ENCODE assay signal across 14 cellular contexts in genomic region chr10:29795856-29796255, GRCh38.
DNase-seq lines count a peak whose midpoint lies in the region; ATAC-seq and TF ChIP-seq lines count a peak whose summit lies in the region.
"Had no signal": no experiment of that assay in that cellular context is flagged by ENCODE, and none has a peak within 500 bp of the region (broad histone marks: within the 10 kb centered on the region; RNA-seq: fewer than 3 reads in every experiment).

No MANE protein-coding gene starts in this region.

- H3K4me3 Mint-ChIP-seq in dendritic cell treated with granulocyte-macrophage colony-stimulating factor and Interleukin-4, amounts not matched to agents 40 ng/mL and 50 ng/mL, for 4 days: no peak overlapping the region
- H3K4me3 Mint-ChIP-seq in natural killer cell: no peak overlapping the region
- H3K4me3 Mint-ChIP-seq: activated naive CD4-positive, alpha-beta T cell treated with anti-CD3 and anti-CD28 coated beads, Interleukin-2, amount 10 ng/mL, durations not matched to agents 7 days and 5 days; CD4-positive, alpha-beta memory T cell had no signal

- H3K36me3 ChIP-seq in mucosa of rectum (ENCODE audit: control insufficient read depth in 2 of 2, insufficient read depth in 2 of 2, low read length in 2 of 2) (no peaks in the 10 kb centered on the region), upper lobe of left lung (no peaks in the 10 kb centered on the region)

- DNase-seq in HT1080 (ENCODE audit: low read depth) (peak; percentile 17), upper lobe of left lung (no peak), DMS79 treated with DMSO at 0.1 percent for 48 hours (lab: John Stamatoyannopoulos, UW) (no peak), natural killer cell (no peak)
- no peak for DNase-seq in activated CD4-positive, alpha-beta T cell treated with anti-CD3 and anti-CD28 coated beads, Interleukin-2, amount 50 U/mL, for 4 hours
- DNase-seq: activated naive CD4-positive, alpha-beta T cell treated with anti-CD3 and anti-CD28 coated beads, Interleukin-2, amount 10 ng/mL, durations not matched to agents 7 days and 5 days; CD4-positive, alpha-beta memory T cell; central memory CD4-positive, alpha-beta T cell; NCI-H1105 treated with DMSO at 0.1 percent for 48 hours; NCI-H345; stimulated activated naive CD4-positive, alpha-beta T cell treated with Interleukin-2 at 50 U/mL for 16 hours had no signal

- peaks cover 12% of the 10 kb centered on the region for H3K27me3 Mint-ChIP-seq in dendritic cell treated with granulocyte-macrophage colony-stimulating factor and Interleukin-4, amounts not matched to agents 40 ng/mL and 50 ng/mL, for 4 days
- peaks cover 0 to 17% of the 10 kb centered on the region in 2 donors for H3K27me3 Mint-ChIP-seq in natural killer cell (ENCODE audit: low read depth in 2 of 2)
- H3K27me3 Mint-ChIP-seq: activated naive CD4-positive, alpha-beta T cell treated with anti-CD3 and anti-CD28 coated beads, Interleukin-2, amount 10 ng/mL, durations not matched to agents 7 days and 5 days had no signal

- no peaks in the 10 kb centered on the region for H3K9me3 ChIP-seq in mucosa of rectum (ENCODE audit: control insufficient read depth in 2 of 2, low read length in 2 of 2)
- no peaks in the 10 kb centered on the region for H3K9me3 ChIP-seq in upper lobe of left lung

- no peaks in the 10 kb centered on the region for H3K4me1 Mint-ChIP-seq in dendritic cell treated with granulocyte-macrophage colony-stimulating factor and Interleukin-4, amounts not matched to agents 40 ng/mL and 50 ng/mL, for 4 days (ENCODE audit: low read depth)
- H3K4me1 Mint-ChIP-seq in natural killer cell: peaks cover 0 to 5% of the 10 kb centered on the region in 2 donors
- H3K4me1 Mint-ChIP-seq: activated naive CD4-positive, alpha-beta T cell treated with anti-CD3 and anti-CD28 coated beads, Interleukin-2, amount 10 ng/mL, durations not matched to agents 7 days and 5 days; CD4-positive, alpha-beta memory T cell had no signal

- no peak for TF ChIP-seq EP300 in upper lobe of left lung (IDR thresholded peaks at IDR 0.05)

- no peaks in the 10 kb centered on the region for H3K36me3 Mint-ChIP-seq in dendritic cell treated with granulocyte-macrophage colony-stimulating factor and Interleukin-4, amounts not matched to agents 40 ng/mL and 50 ng/mL, for 4 days (ENCODE audit: low read depth)
- H3K36me3 Mint-ChIP-seq in natural killer cell: no peaks in the 10 kb centered on the region
- H3K36me3 Mint-ChIP-seq: activated naive CD4-positive, alpha-beta T cell treated with anti-CD3 and anti-CD28 coated beads, Interleukin-2, amount 10 ng/mL, durations not matched to agents 7 days and 5 days; CD4-positive, alpha-beta memory T cell had no signal

- 63 to 64% methylated on average over 4 of the region's 4 CpGs for WGBS in upper lobe of left lung, 2 donors

- no peaks in the 10 kb centered on the region for H3K27me3 ChIP-seq in mucosa of rectum (ENCODE audit: control insufficient read depth in 2 of 2, insufficient read depth in 2 of 2, low read length in 2 of 2)
- no peaks in the 10 kb centered on the region for H3K27me3 ChIP-seq in upper lobe of left lung

- H3K4me1 ChIP-seq in mucosa of rectum (ENCODE audit: control insufficient read depth in 2 of 2, insufficient read depth in 2 of 2, low read length in 2 of 2): peaks cover 0 to 13% of the 10 kb centered on the region in 2 donors
- peaks cover 0 to 19% (median 8%) of the 10 kb centered on the region in 4 donors for H3K4me1 ChIP-seq in upper lobe of left lung

- TF ChIP-seq CTCF in upper lobe of left lung (IDR thresholded peaks at IDR 0.05) (no peak), natural killer cell (IDR thresholded peaks at IDR 0.05) (no peak)

- H3K27ac Mint-ChIP-seq in dendritic cell treated with granulocyte-macrophage colony-stimulating factor and Interleukin-4, amounts not matched to agents 40 ng/mL and 50 ng/mL, for 4 days: peak overlapping the region; percentile 5
- H3K27ac Mint-ChIP-seq in natural killer cell: no peak overlapping the region
- H3K27ac Mint-ChIP-seq: activated naive CD4-positive, alpha-beta T cell treated with anti-CD3 and anti-CD28 coated beads, Interleukin-2, amount 10 ng/mL, durations not matched to agents 7 days and 5 days; CD4-positive, alpha-beta memory T cell had no signal

- no peak for TF ChIP-seq POLR2A in upper lobe of left lung (IDR thresholded peaks at IDR 0.05)

- H3K9ac ChIP-seq in mucosa of rectum (ENCODE audit: low read depth in 1 of 2, low read length in 2 of 2): no peak overlapping the region

- intact Hi-C loops in dendritic cell treated with granulocyte-macrophage colony-stimulating factor and Interleukin-4, amounts not matched to agents 40 ng/mL and 50 ng/mL, for 4 days (cut with micrococcal nuclease): no loop called here
- intact Hi-C loops in natural killer cell (cut with micrococcal nuclease): no loop called here

- ATAC-seq in upper lobe of left lung (ENCODE audit: low FRiP score in 2 of 2): no peak
- no peak for ATAC-seq in HG03354 (IDR thresholded peaks at IDR 0.05; ENCODE audit: poor library complexity, severe bottlenecking, unreplicated experiment)
- no peak for ATAC-seq in natural killer cell

- H3K27ac ChIP-seq in mucosa of rectum (ENCODE audit: low read depth in 2 of 2, low read length in 2 of 2) (peak overlapping the region; percentile 36 to 53), upper lobe of left lung (peak overlapping the region in 3 of 4 donors; percentile 7 to 24 (median 11))

- no peaks in the 10 kb centered on the region for H3K9me3 Mint-ChIP-seq in dendritic cell treated with granulocyte-macrophage colony-stimulating factor and Interleukin-4, amounts not matched to agents 40 ng/mL and 50 ng/mL, for 4 days
- H3K9me3 Mint-ChIP-seq in natural killer cell: no peaks in the 10 kb centered on the region
- H3K9me3 Mint-ChIP-seq: activated naive CD4-positive, alpha-beta T cell treated with anti-CD3 and anti-CD28 coated beads, Interleukin-2, amount 10 ng/mL, durations not matched to agents 7 days and 5 days had no signal

- H3K4me3 ChIP-seq in mucosa of rectum (ENCODE audit: low read length in 2 of 2) (no peak overlapping the region), upper lobe of left lung (no peak overlapping the region)
